Comparison of ENCODE assay signal across 9 cellular contexts in the genomic region with DNA sequence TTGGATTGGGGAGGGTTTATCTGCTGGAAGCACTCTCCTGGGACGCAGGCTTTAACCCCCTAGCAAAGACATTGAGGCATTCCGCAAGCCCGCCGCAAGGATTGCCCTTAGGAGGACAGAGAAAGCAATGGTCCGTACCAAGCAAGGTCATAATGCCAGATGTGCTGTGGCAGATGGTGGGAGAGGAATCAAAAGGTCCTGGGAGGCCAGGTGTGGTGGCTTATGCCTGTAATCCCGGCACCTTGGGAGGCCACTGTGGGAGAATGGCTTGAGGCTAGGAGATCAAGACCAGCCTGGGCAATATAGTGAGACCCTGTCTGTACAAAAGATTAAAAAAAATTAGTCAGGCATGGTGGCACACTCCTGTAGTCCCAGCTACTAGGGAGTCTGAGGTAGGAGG. TPM values are rescaled to one million over a fixed set of nuclear protein-coding genes. Genes with fewer than 3 reads are reported as not detected.
"Had no signal": no experiment of that assay in that cellular context is flagged by ENCODE, and none has a peak within 500 bp of the region (broad histone marks: within the 10 kb centered on the region; RNA-seq: fewer than 3 reads in every experiment).

No MANE protein-coding gene starts in this region.

- H3K4me3 Mint-ChIP-seq: HFFc6, IgD-negative memory B cell had no signal

- H3K36me3 ChIP-seq: HAP-1 had no signal

- H3K9me3 ChIP-seq: HAP-1 had no signal

- H3K27ac ChIP-seq: GM23248, HL-60 had no signal

- H3K4me1 Mint-ChIP-seq: IgD-negative memory B cell had no signal

- DNase-seq: GM23248, GOT3, H7, HFFc6 had no signal

- H2AFZ ChIP-seq: GM23248 had no signal

- H3K4me1 ChIP-seq: HAP-1 had no signal

- H3K9ac ChIP-seq: GM23248 had no signal

- FAIRE-seq: HepG2 had no signal

- H3K4me3 ChIP-seq: GM23248, HAP-1 had no signal

- ATAC-seq: HCT116, HepG2 had no signal

- H3K9me3 Mint-ChIP-seq: HFFc6, IgD-negative memory B cell had no signal

- H3K27ac Mint-ChIP-seq: HFFc6, IgD-negative memory B cell had no signal

RNA-seq across cellular contexts. Expression of a gene that starts 12.4 kb away (rescaled TPM):
- total RNA-seq: GM23248, H7, HFFc6 had no signal
- polyA plus RNA-seq: GM23248, IgD-negative memory B cell had no signal

RNA-seq across cellular contexts. Expression of a gene that starts 51.4 kb away (rescaled TPM):
- total RNA-seq: GM23248 had no signal
- polyA plus RNA-seq: GM23248, IgD-negative memory B cell had no signal
